ENCODE assay signal across 1 cellular context in genomic region chr11:68531129-68531693, GRCh38.
TF ChIP-seq lines count a peak whose summit lies in the region.

No MANE protein-coding gene starts in this region.

TF ChIP-seq in HEK293, 187 proteins besides CTCF, POLR2A, EP300 and RAD21 (continued from another document and continues in another):
- TF ChIP-seq ZBTB11 (tag by site-specific recombination; conservative IDR thresholded peaks at IDR 0.05; ENCODE audit: low read depth): peak; percentile 70
- TF ChIP-seq ZNF514 (tag by site-specific recombination; IDR thresholded peaks at IDR 0.05): no peak
- no peak for TF ChIP-seq YY1 (tag by site-specific recombination; IDR thresholded peaks at IDR 0.05)
- TF ChIP-seq ZNF701 (tag by site-specific recombination; IDR thresholded peaks at IDR 0.05): no peak
- TF ChIP-seq ZNF16 (tag by site-specific recombination; IDR thresholded peaks at IDR 0.05; ENCODE audit: low read depth): no peak
- no peak for TF ChIP-seq ZNF350 (tag by site-specific recombination; IDR thresholded peaks at IDR 0.05)
- TF ChIP-seq ZNF488 (tag by site-specific recombination; IDR thresholded peaks at IDR 0.05): no peak
- no peak for TF ChIP-seq ZNF658 (tag by site-specific recombination; IDR thresholded peaks at IDR 0.05)
- TF ChIP-seq ZFP41 (tag by site-specific recombination; IDR thresholded peaks at IDR 0.05; ENCODE audit: borderline replicate concordance): no peak
- TF ChIP-seq ZNF157 (tag by site-specific recombination; IDR thresholded peaks at IDR 0.05): no peak
- no peak for TF ChIP-seq TCF7L2 (IDR thresholded peaks at IDR 0.05; ENCODE audit: borderline replicate concordance, low read depth, low read length)
- TF ChIP-seq HOXA7 (CRISPR knock-in tag; IDR thresholded peaks at IDR 0.05; ENCODE audit: borderline replicate concordance): no peak
- no peak for TF ChIP-seq MYNN (tag by site-specific recombination; IDR thresholded peaks at IDR 0.05; ENCODE audit: borderline replicate concordance)
- TF ChIP-seq SETDB1 (IDR thresholded peaks at IDR 0.05; ENCODE audit: insufficient read length, low read length): no peak
- no peak; the same call in 1 of the 2 replicates for TF ChIP-seq TSHZ1 (tag by site-specific recombination; IDR thresholded peaks at IDR 0.05; ENCODE audit: borderline replicate concordance)
- TF ChIP-seq ZNF37A (tag by site-specific recombination; IDR thresholded peaks at IDR 0.05): no peak
- TF ChIP-seq ZNF449 (tag by site-specific recombination; IDR thresholded peaks at IDR 0.05): no peak
- no peak for TF ChIP-seq ZNF791 (tag by site-specific recombination; IDR thresholded peaks at IDR 0.05)
- no peak for TF ChIP-seq GLIS1 (tag by site-specific recombination; IDR thresholded peaks at IDR 0.05)
- no peak for TF ChIP-seq RBAK (tag by site-specific recombination; IDR thresholded peaks at IDR 0.05)
- no peak for TF ChIP-seq ZNF133 (tag by site-specific recombination; IDR thresholded peaks at IDR 0.05)
- TF ChIP-seq SP2 (tag by site-specific recombination; IDR thresholded peaks at IDR 0.05): no peak
- no peak for TF ChIP-seq ZFHX2 (tag by site-specific recombination; conservative IDR thresholded peaks at IDR 0.05)
- TF ChIP-seq ZNF76 (tag by site-specific recombination; IDR thresholded peaks at IDR 0.05; ENCODE audit: borderline replicate concordance, low read depth): no peak
- TF ChIP-seq ZNF510 (tag by site-specific recombination; IDR thresholded peaks at IDR 0.05; ENCODE audit: insufficient replicate concordance): peak; percentile 55
- 0 out of 2 replicates have a peak, but pooled peaks have one; percentile 26 for TF ChIP-seq ZNF354C (tag by site-specific recombination; IDR thresholded peaks at IDR 0.05; ENCODE audit: borderline replicate concordance, low read depth)
- TF ChIP-seq SCRT1 (tag by site-specific recombination; IDR thresholded peaks at IDR 0.05; ENCODE audit: borderline replicate concordance): peak; percentile 92
- no peak for TF ChIP-seq PRDM1 (tag by site-specific recombination; IDR thresholded peaks at IDR 0.05)
- TF ChIP-seq ZNF518A (tag by site-specific recombination; conservative IDR thresholded peaks at IDR 0.05; ENCODE audit: low read depth): peak; percentile 90
- no peak for TF ChIP-seq ZNF624 (tag by site-specific recombination; IDR thresholded peaks at IDR 0.05)
- no peak for TF ChIP-seq SALL2 (tag by site-specific recombination; IDR thresholded peaks at IDR 0.05; ENCODE audit: borderline replicate concordance)
- no peak for TF ChIP-seq ZNF184 (tag by site-specific recombination; IDR thresholded peaks at IDR 0.05)
- TF ChIP-seq BCL11B (tag by site-specific recombination; IDR thresholded peaks at IDR 0.05; ENCODE audit: low read depth): no peak
- TF ChIP-seq ZNF776 (tag by site-specific recombination; IDR thresholded peaks at IDR 0.05; ENCODE audit: borderline replicate concordance): no peak
- TF ChIP-seq HIC1 (tag by site-specific recombination; IDR thresholded peaks at IDR 0.05): no peak
- TF ChIP-seq ZNF558 (tag by site-specific recombination; IDR thresholded peaks at IDR 0.05): peak; percentile 71; the same call in 1 of the 2 replicates
- TF ChIP-seq ZNF837 (tag by site-specific recombination; IDR thresholded peaks at IDR 0.05): no peak
- TF ChIP-seq ZNF398 (tag by site-specific recombination; IDR thresholded peaks at IDR 0.05): no peak
- no peak for TF ChIP-seq ZNF114 (tag by site-specific recombination; IDR thresholded peaks at IDR 0.05)
- TF ChIP-seq ZIC2 (tag by site-specific recombination; IDR thresholded peaks at IDR 0.05): no peak
- peak; percentile 68 for TF ChIP-seq ZNF623 (tag by site-specific recombination; IDR thresholded peaks at IDR 0.05)
- no peak for TF ChIP-seq ZNF600 (tag by site-specific recombination; IDR thresholded peaks at IDR 0.05)
- no peak for TF ChIP-seq ZNF768 (tag by site-specific recombination; IDR thresholded peaks at IDR 0.05)
- TF ChIP-seq ZNF266 (tag by site-specific recombination; IDR thresholded peaks at IDR 0.05; ENCODE audit: low read depth): 0 out of 2 replicates have a peak, but pooled peaks have one; percentile 48
- TF ChIP-seq ZNF585B (tag by site-specific recombination; IDR thresholded peaks at IDR 0.05): no peak
- TF ChIP-seq ZNF580 (tag by site-specific recombination; IDR thresholded peaks at IDR 0.05): no peak
- peak; percentile 64; the same call in 1 of the 2 replicates for TF ChIP-seq ZNF433 (tag by site-specific recombination; IDR thresholded peaks at IDR 0.05; ENCODE audit: low read depth)
- TF ChIP-seq SP3 (tag by site-specific recombination; IDR thresholded peaks at IDR 0.05): no peak
